ENCODE assay signal across 20 cellular contexts in the genomic region with DNA sequence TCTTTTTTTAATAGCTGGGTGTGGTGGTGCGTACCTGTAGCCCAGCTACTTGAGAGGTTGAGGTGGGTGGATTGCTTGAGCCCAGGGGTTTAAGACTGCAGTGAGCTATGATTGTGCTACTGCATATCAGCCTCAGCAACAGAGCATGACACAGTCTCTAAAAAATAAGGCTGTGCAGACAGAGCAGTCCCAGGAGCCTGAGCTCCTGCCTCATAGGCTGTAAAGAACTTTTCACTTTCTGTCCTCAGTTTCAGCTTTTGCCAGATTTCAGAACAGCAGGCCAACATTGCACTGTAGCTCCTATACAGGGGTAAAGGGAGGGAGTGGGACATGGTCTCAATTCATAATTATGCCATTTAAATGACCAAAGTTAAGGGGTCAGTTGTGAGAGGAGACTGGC.
"Had no signal": no experiment of that assay in that cellular context is flagged by ENCODE, and none has a peak within 500 bp of the region (broad histone marks: within the 10 kb centered on the region; RNA-seq: fewer than 3 reads in every experiment).

No MANE protein-coding gene starts in this region.

- H3K27ac ChIP-seq: dorsolateral prefrontal cortex, neural progenitor cell, pancreas, stomach, thyroid gland, upper lobe of left lung, vagina had no signal

- ATAC-seq: esophagus mucosa, gastrocnemius medialis, mucosa of descending colon, natural killer cell had no signal

- H3K36me3 ChIP-seq: gastrocnemius medialis, neural progenitor cell, pancreas, stomach, thyroid gland, upper lobe of left lung, vagina had no signal

- H3K9ac ChIP-seq: neural progenitor cell had no signal

- H3K4me3 Mint-ChIP-seq: central memory CD8-positive, alpha-beta T cell; immature natural killer cell; natural killer cell; neural progenitor cell had no signal

- DNase-seq: cortex of kidney; dorsolateral prefrontal cortex; effector CD8-positive, alpha-beta T cell; gastrocnemius medialis; immature natural killer cell; mammary epithelial cell; mucosa of descending colon; natural killer cell; nucleus accumbens; pancreas; small intestine; stimulated activated CD4-positive, alpha-beta T cell treated with anti-CD3 and anti-CD28 coated beads, Interleukin-12 subunit alpha, Interleukin-12 subunit beta, amount 100 ng/mL, for 4 hours; stimulated activated naive CD4-positive, alpha-beta T cell; stomach; thyroid gland; upper lobe of left lung had no signal

- H3K4me1 ChIP-seq: neural progenitor cell, pancreas, stomach, thyroid gland, upper lobe of left lung, vagina had no signal

- H3K4me3 ChIP-seq: dorsolateral prefrontal cortex, gastrocnemius medialis, mucosa of descending colon, neural progenitor cell, pancreas, stomach, thyroid gland, upper lobe of left lung, vagina had no signal

- H3K27me3 ChIP-seq: dorsolateral prefrontal cortex, gastrocnemius medialis, neural progenitor cell, pancreas, stomach, thyroid gland, upper lobe of left lung, vagina had no signal

- H2AFZ ChIP-seq: neural progenitor cell had no signal

- H3K36me3 Mint-ChIP-seq: immature natural killer cell, neural progenitor cell had no signal

- H3K27ac Mint-ChIP-seq: immature natural killer cell, natural killer cell, neural progenitor cell had no signal

- H3K9me3 ChIP-seq: gastrocnemius medialis, mucosa of descending colon, pancreas, thyroid gland, upper lobe of left lung, vagina had no signal

- H3K4me1 Mint-ChIP-seq: immature natural killer cell, neural progenitor cell had no signal

- H3K4me2 ChIP-seq: neural progenitor cell had no signal
